Comparison of ENCODE assay signal across 8 cellular contexts in genomic region chr5:35926389-35927051, GRCh38. TPM values are rescaled to one million over a fixed set of nuclear protein-coding genes. Genes with fewer than 3 reads are reported as not detected.
DNase-seq lines count a peak whose midpoint lies in the region; ATAC-seq and TF ChIP-seq lines count a peak whose summit lies in the region.

No MANE protein-coding gene starts in this region.

- no peaks in the 10 kb centered on the region for H3K36me3 ChIP-seq in KMS-11 (ENCODE audit: insufficient read depth)
- H3K36me3 ChIP-seq in gastroesophageal sphincter, result no peaks in the 10 kb centered on the region
- H3K36me3 ChIP-seq in parathyroid adenoma (ENCODE audit: control insufficient read depth, insufficient read depth, low read length), result no peaks in the 10 kb centered on the region

- H3K27ac ChIP-seq in KMS-11 (no peak overlapping the region), RWPE1 (no peak overlapping the region), gastroesophageal sphincter (no peak overlapping the region), parathyroid adenoma (no peak overlapping the region)

- TF ChIP-seq CTCF in KMS-11 (conservative IDR thresholded peaks at IDR 0.05; ENCODE audit: low read depth, low read length) (peak; percentile 95), RWPE1 (conservative IDR thresholded peaks at IDR 0.05; ENCODE audit: low read depth) (peak; percentile 89), gastroesophageal sphincter (IDR thresholded peaks at IDR 0.05) (peak; percentile 80 to 81 (median 80)), parathyroid adenoma (IDR thresholded peaks at IDR 0.05) (peak; percentile 82)

- no peaks in the 10 kb centered on the region for H4K20me1 ChIP-seq in KMS-11 (ENCODE audit: insufficient read depth)

- H3K9ac ChIP-seq in KMS-11 (no peak overlapping the region), parathyroid adenoma (no peak overlapping the region)

- H3K79me2 ChIP-seq in KMS-11 (ENCODE audit: insufficient read depth, low read depth) (no peaks in the 10 kb centered on the region), parathyroid adenoma (no peaks in the 10 kb centered on the region)

- H3K4me3 ChIP-seq in KMS-11 (IDR thresholded peaks at IDR 0.05; ENCODE audit: insufficient read depth, low read depth, low read length), result no peak overlapping the region
- no peak overlapping the region for H3K4me3 ChIP-seq in gastroesophageal sphincter
- H3K4me3 ChIP-seq in parathyroid adenoma (ENCODE audit: low read depth, low read length), result no peak overlapping the region

- H3K27me3 ChIP-seq in KMS-11 (ENCODE audit: insufficient read depth, low read depth), result no peaks in the 10 kb centered on the region
- H3K27me3 ChIP-seq in gastroesophageal sphincter, result peaks cover 65% of the 10 kb centered on the region
- H3K27me3 ChIP-seq in parathyroid adenoma (ENCODE audit: control insufficient read depth, insufficient read depth, low read length), result no peaks in the 10 kb centered on the region

- no peaks in the 10 kb centered on the region for H3K4me1 ChIP-seq in KMS-11 (ENCODE audit: low read depth, poor library complexity, severe bottlenecking)
- peaks cover 0 to 14% (median 7%) of the 10 kb centered on the region in 3 donors for H3K4me1 ChIP-seq in gastroesophageal sphincter
- H3K4me1 ChIP-seq in parathyroid adenoma, result no peaks in the 10 kb centered on the region

- H2AFZ ChIP-seq in KMS-11 (ENCODE audit: low read depth), result no peak overlapping the region
- H2AFZ ChIP-seq in parathyroid adenoma, result no peak overlapping the region

- no peak for TF ChIP-seq EP300 in gastroesophageal sphincter (IDR thresholded peaks at IDR 0.05)

- ATAC-seq in GM21381 (IDR thresholded peaks at IDR 0.05; ENCODE audit: unreplicated experiment) (peak; percentile 61), gastroesophageal sphincter (peak; percentile 54)

- no peak for TF ChIP-seq POLR2A in gastroesophageal sphincter (IDR thresholded peaks at IDR 0.05)

- 23 to 29% methylated on average over 1 to 8 of the region's 13 CpGs for WGBS in gastroesophageal sphincter (ENCODE audit: low coverage in 1 of 2), 2 donors

- CTCF ChIA-PET in RWPE1 (lab: Yijun Ruan, JAX), result interaction anchor here (0.6 to 5.1 kb wide), 23 partner anchors 9 to 836 kb away, joined by 3 to 43 read pairs (median 4); partner anchors contain the start of gene SPEF2

- POLR2A ChIA-PET in RWPE1 (lab: Yijun Ruan, JAX; ENCODE audit: low non-redundant PET), result no interaction called here

- DNase-seq in D341Med (ENCODE audit: low spot score) (peak; percentile 66), RWPE1 (ENCODE audit: low spot score) (peak; percentile 60), 8988T (no peak)
- peak; percentile 53 for DNase-seq in activated naive CD4-positive, alpha-beta T cell treated with Interleukin-2 at 50 U/mL for 16 hours

- no peak overlapping the region for H3K4me2 ChIP-seq in KMS-11
- H3K4me2 ChIP-seq in parathyroid adenoma (ENCODE audit: low read length), result no peak overlapping the region

- H3K9me3 ChIP-seq in gastroesophageal sphincter (no peaks in the 10 kb centered on the region), parathyroid adenoma (ENCODE audit: control insufficient read depth, low read length) (no peaks in the 10 kb centered on the region)

RNA-seq across cellular contexts. Expression of gene CAPSL, which starts 11.9 kb away (rescaled TPM):
- total RNA-seq in gastroesophageal sphincter, result not detected
